ENCODE assay signal across 1 cellular context in the genomic region with DNA sequence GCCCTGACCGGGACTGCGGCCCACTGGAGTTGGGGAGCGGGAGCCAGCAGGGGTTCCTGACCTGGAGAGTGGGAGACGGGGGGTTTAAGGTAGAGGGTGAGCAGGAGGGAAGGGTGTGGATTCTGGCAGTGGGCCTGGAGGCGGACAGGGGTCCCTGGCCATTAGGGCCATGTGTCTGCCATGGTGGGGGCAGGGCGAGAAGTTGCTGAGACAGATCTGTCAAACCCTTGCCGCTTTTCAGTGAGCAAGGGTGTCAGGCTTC.
TF ChIP-seq lines count a peak whose summit lies in the region.

No MANE protein-coding gene starts in this region.

TF ChIP-seq in HepG2, 621 proteins besides CTCF, POLR2A, EP300 and RAD21:
- no peak for TF ChIP-seq SOX6 (IDR thresholded peaks at IDR 0.05)
- TF ChIP-seq SOX6 (CRISPR knock-in tag; IDR thresholded peaks at IDR 0.05), result no peak
- 0 out of 2 replicates have a peak, but pooled peaks have one; percentile 9 for TF ChIP-seq ZNF639 (CRISPR knock-in tag; conservative IDR thresholded peaks at IDR 0.05)
- TF ChIP-seq GPN1 (CRISPR knock-in tag; IDR thresholded peaks at IDR 0.05; ENCODE audit: borderline replicate concordance), result no peak
- TF ChIP-seq ZNF20 (CRISPR knock-in tag; IDR thresholded peaks at IDR 0.05), result no peak
